Comparison of ENCODE assay signal across 32 cellular contexts in the genomic region with DNA sequence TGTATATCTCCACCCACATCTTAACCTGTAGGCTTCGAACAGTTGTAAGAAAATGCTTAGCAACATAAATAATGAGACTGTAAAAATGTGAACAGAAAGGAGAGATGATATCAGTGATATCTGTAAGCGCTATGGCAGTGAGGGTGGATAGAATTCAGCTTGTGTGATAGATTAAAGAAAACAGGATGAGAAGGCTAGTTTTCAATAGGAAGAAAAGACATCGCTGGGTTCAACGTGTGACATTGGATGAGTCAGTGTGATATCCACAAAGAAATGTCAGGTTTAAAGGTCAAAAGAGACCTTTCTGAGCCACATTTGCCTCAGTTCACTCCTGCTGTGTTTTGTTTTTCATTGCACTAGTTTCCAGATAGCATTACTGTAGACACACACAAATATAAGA. TPM values are rescaled to one million over a fixed set of nuclear protein-coding genes. Genes with fewer than 3 reads are reported as not detected.
"Had no signal": no experiment of that assay in that cellular context is flagged by ENCODE, and none has a peak within 500 bp of the region (broad histone marks: within the 10 kb centered on the region; RNA-seq: fewer than 3 reads in every experiment).

No MANE protein-coding gene starts in this region.

- DNase-seq: colonic mucosa; effector CD8-positive, alpha-beta T cell; endodermal cell; foreskin keratinocyte; heart left ventricle; kidney; nucleus accumbens; psoas muscle; right cardiac atrium; sigmoid colon; stimulated activated CD4-positive, alpha-beta T cell treated with anti-CD3 and anti-CD28 coated beads, Interleukin-2, amount 100 ng/mL, for 24 hours; stimulated activated CD4-positive, alpha-beta T cell treated with anti-CD3 and anti-CD28 coated beads, Interleukin-4, amount 100 ng/mL, for 24 hours; stimulated activated naive CD4-positive, alpha-beta T cell treated with Interleukin-2 at 50 U/mL for 16 hours; transverse colon; upper lobe of right lung; uterus had no signal

- H3K27ac Mint-ChIP-seq: dendritic cell treated with granulocyte-macrophage colony-stimulating factor and Interleukin-4, amounts not matched to agents 40 ng/mL and 50 ng/mL, for 4 days; endodermal cell; memory B cell; nephron; stimulated activated effector memory CD8-positive, alpha-beta T cell treated with anti-CD3 and anti-CD28 coated beads, Interleukin-12 subunit alpha, Interleukin-12 subunit beta, amount 100 ng/mL, for 72 hours had no signal

- H3K36me3 Mint-ChIP-seq: memory B cell; stimulated activated effector memory CD8-positive, alpha-beta T cell treated with anti-CD3 and anti-CD28 coated beads, Interleukin-12 subunit alpha, Interleukin-12 subunit beta, amount 100 ng/mL, for 72 hours had no signal

- H3K4me3 Mint-ChIP-seq: dendritic cell treated with granulocyte-macrophage colony-stimulating factor and Interleukin-4, amounts not matched to agents 40 ng/mL and 50 ng/mL, for 4 days; endodermal cell; memory B cell; nephron; stimulated activated effector memory CD8-positive, alpha-beta T cell treated with anti-CD3 and anti-CD28 coated beads, Interleukin-12 subunit alpha, Interleukin-12 subunit beta, amount 100 ng/mL, for 72 hours had no signal

- H3K9me3 Mint-ChIP-seq: dendritic cell treated with granulocyte-macrophage colony-stimulating factor and Interleukin-4, amounts not matched to agents 40 ng/mL and 50 ng/mL, for 4 days; memory B cell; stimulated activated effector memory CD8-positive, alpha-beta T cell treated with anti-CD3 and anti-CD28 coated beads, Interleukin-12 subunit alpha, Interleukin-12 subunit beta, amount 100 ng/mL, for 72 hours had no signal

- H3K4me1 Mint-ChIP-seq: memory B cell had no signal

- ATAC-seq: foreskin keratinocyte; gastroesophageal sphincter; heart left ventricle; left lobe of liver; psoas muscle; right cardiac atrium; stimulated activated effector memory CD8-positive, alpha-beta T cell treated with anti-CD3 and anti-CD28 coated beads, Interleukin-12 subunit alpha, Interleukin-12 subunit beta, amount 100 ng/mL, for 72 hours; upper lobe of right lung had no signal

RNA-seq across cellular contexts. Expression of gene RFPL3, which starts 13.7 kb away (rescaled TPM):
- total RNA-seq: colonic mucosa, endodermal cell, epithelial cell of proximal tubule, esophagus muscularis mucosa, fibroblast of lung, foreskin keratinocyte, gastroesophageal sphincter, heart left ventricle, hepatocyte, kidney, left lobe of liver, liver, lung, osteocyte, psoas muscle, renal cortical epithelial cell, right cardiac atrium, sigmoid colon, skeletal muscle tissue, suprapubic skin, transverse colon, upper lobe of right lung, uterus had no signal
- polyA plus RNA-seq: fibroblast of lung, foreskin keratinocyte, heart left ventricle, hepatocyte, liver, lung, psoas muscle, right cardiac atrium, sigmoid colon had no signal
